ENCODE assay signal across 19 cellular contexts in the genomic region with DNA sequence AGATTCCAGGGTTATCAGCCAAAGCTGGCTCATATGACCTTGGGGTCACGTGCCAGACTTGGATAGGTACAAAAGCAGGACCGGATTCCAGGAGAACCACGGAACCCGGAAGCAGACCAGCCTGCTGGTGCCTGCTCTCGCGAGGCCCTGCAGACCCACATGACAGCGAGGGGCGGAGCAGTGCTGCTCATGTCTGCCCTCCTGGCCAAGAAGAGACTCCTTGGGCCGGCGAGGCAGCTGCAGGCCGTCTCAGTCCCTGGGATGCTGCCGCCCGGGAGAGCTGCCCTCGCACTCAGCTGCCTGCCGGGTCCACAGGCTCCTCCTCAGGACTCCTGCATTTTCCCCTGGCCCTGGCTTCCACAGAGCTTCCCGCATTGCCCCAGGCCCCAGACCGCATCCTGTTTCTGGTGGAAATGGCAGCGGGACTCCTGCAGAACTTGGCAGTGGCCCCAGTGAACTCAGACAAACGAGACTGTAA.
DNase-seq lines count a peak whose midpoint lies in the region; ATAC-seq and TF ChIP-seq lines count a peak whose summit lies in the region.
"Had no signal": no experiment of that assay in that cellular context is flagged by ENCODE, and none has a peak within 500 bp of the region (broad histone marks: within the 10 kb centered on the region; RNA-seq: fewer than 3 reads in every experiment).

No MANE protein-coding gene starts in this region.

- CTCF ChIA-PET in SK-N-SH (lab: Yijun Ruan, JAX): interaction anchor here (0.7 to 1.2 kb wide), 2 partner anchors 35 to 50 kb away, joined by 3 to 4 read pairs; no protein-coding TSS in a partner anchor

- no peaks in the 10 kb centered on the region for H3K36me3 ChIP-seq in SK-N-SH (replicated peaks in 1 of 2; ENCODE audit: control insufficient read depth in 1 of 2, insufficient read depth in 2 of 2, low read length in 1 of 2)
- no peaks in the 10 kb centered on the region for H3K36me3 ChIP-seq in effector memory CD4-positive, alpha-beta T cell (ENCODE audit: control insufficient read depth, insufficient read depth, low read length)
- H3K36me3 ChIP-seq: thyroid gland had no signal

- ATAC-seq in HG03521 (IDR thresholded peaks at IDR 0.05; ENCODE audit: unreplicated experiment) (no peak), HG02642 (IDR thresholded peaks at IDR 0.05; ENCODE audit: poor library complexity, unreplicated experiment) (no peak)
- ATAC-seq: naive thymus-derived CD8-positive, alpha-beta T cell had no signal

- H3K27me3 ChIP-seq in SK-N-SH (ENCODE audit: insufficient read depth): no peaks in the 10 kb centered on the region
- no peaks in the 10 kb centered on the region for H3K27me3 ChIP-seq in effector memory CD4-positive, alpha-beta T cell (replicated peaks; ENCODE audit: control insufficient read depth, insufficient read depth, low read length, poor library complexity, severe bottlenecking)
- H3K27me3 ChIP-seq: thyroid gland had no signal

- H3K9ac ChIP-seq in SK-N-SH: no peak overlapping the region

- H3K4me3 ChIP-seq in SK-N-SH (ENCODE audit: low read depth in 2 of 2, low read length in 1 of 2): no peak overlapping the region; a peak in 1 of 4 replicates
- no peak overlapping the region for H3K4me3 ChIP-seq in effector memory CD4-positive, alpha-beta T cell (ENCODE audit: insufficient read depth, low read depth, low read length, poor library complexity, severe bottlenecking)
- H3K4me3 ChIP-seq: thyroid gland had no signal

- DNase-seq in H4 (ENCODE audit: low spot score) (peak; percentile 97), NCI-H226 (peak; percentile 90), SK-N-SH (peak; percentile 86), iPS-NIHi11 (ENCODE audit: low spot score) (peak; percentile 9), NCI-H510A (lab: John Stamatoyannopoulos, UW) (no peak)
- DNase-seq in effector memory CD4-positive, alpha-beta T cell: no peak
- DNase-seq: activated effector memory CD4-positive, alpha-beta T cell treated with anti-CD3 and anti-CD28 coated beads, Interleukin-2, amount 50 U/mL, for 16 hours; CD4-positive, CD25-positive, alpha-beta regulatory T cell; EL; hypothalamus; midbrain; naive thymus-derived CD8-positive, alpha-beta T cell; NCI-H1105; NCI-H2081 treated with DMSO at 0.1 percent for 48 hours; NCI-H446 treated with DMSO at 0.1 percent for 48 hours; SIG-M5; thyroid gland had no signal

- TF ChIP-seq CTCF in SK-N-SH (IDR thresholded peaks at IDR 0.05): no peak

- 71% methylated on average over 5 of the region's 19 CpGs for WGBS in SK-N-SH (ENCODE audit: low lambda C conversion rate)

- H3K27ac ChIP-seq in SK-N-SH (ENCODE audit: low read depth in 2 of 2, low read length in 1 of 2): peak overlapping the region in 1 of 2 experiments; percentile 98; a peak in 2 of 4 replicates
- no peak overlapping the region for H3K27ac ChIP-seq in effector memory CD4-positive, alpha-beta T cell (ENCODE audit: insufficient read depth, low read length, poor library complexity, severe bottlenecking)
- H3K27ac ChIP-seq: thyroid gland had no signal

- TF ChIP-seq EP300 in SK-N-SH (IDR thresholded peaks at IDR 0.05; ENCODE audit: borderline replicate concordance in 1 of 2, low read depth in 1 of 2, low read length in 1 of 2): peak in 1 of 2 experiments; percentile 62; a peak in 1 of 4 replicates

- H3K9me2 ChIP-seq in SK-N-SH: no peaks in the 10 kb centered on the region

- H3K9me3 ChIP-seq in SK-N-SH: no peaks in the 10 kb centered on the region
- H3K9me3 ChIP-seq in effector memory CD4-positive, alpha-beta T cell (ENCODE audit: control insufficient read depth, low read length): no peaks in the 10 kb centered on the region
- H3K9me3 ChIP-seq: thyroid gland had no signal

- POLR2A ChIA-PET in SK-N-SH (lab: Yijun Ruan, JAX): interaction anchor here (0.9 kb wide), 2 partner anchors 47 to 874 kb away, joined by 3 read pairs; no protein-coding TSS in a partner anchor

- H3K4me2 ChIP-seq in SK-N-SH: no peak overlapping the region

- peaks cover 0 to 21% of the 10 kb centered on the region in 2 experiments; a peak in 1 of 4 replicates for H3K4me1 ChIP-seq in SK-N-SH (ENCODE audit: control insufficient read depth in 1 of 2, insufficient read depth in 2 of 2, low read depth in 1 of 2, low read length in 1 of 2)
- H3K4me1 ChIP-seq in effector memory CD4-positive, alpha-beta T cell (ENCODE audit: control insufficient read depth, insufficient read depth, low read length, poor library complexity, severe bottlenecking): no peaks in the 10 kb centered on the region
- H3K4me1 ChIP-seq: thyroid gland had no signal

- H4K20me1 ChIP-seq in SK-N-SH (ENCODE audit: insufficient read depth): no peaks in the 10 kb centered on the region

- peak overlapping the region; percentile 60; the same call in 1 of the 2 replicates for H2AFZ ChIP-seq in SK-N-SH (ENCODE audit: low read depth)

- H3K79me2 ChIP-seq in SK-N-SH (ENCODE audit: insufficient read depth): no peaks in the 10 kb centered on the region

- no peaks in the 10 kb centered on the region for H3F3A ChIP-seq in SK-N-SH (replicated peaks; ENCODE audit: insufficient read depth)

- peak; percentile 39 for TF ChIP-seq RAD21 in SK-N-SH (IDR thresholded peaks at IDR 0.05; ENCODE audit: low read length)

TF ChIP-seq in SK-N-SH, 30 proteins besides CTCF, POLR2A, EP300 and RAD21:
- TF ChIP-seq YY1 (IDR thresholded peaks at IDR 0.05; ENCODE audit: low read depth): no peak
- TF ChIP-seq CHD2 (IDR thresholded peaks at IDR 0.05; ENCODE audit: low read length, partially characterized antibody): peak; percentile 66
- TF ChIP-seq, protein P1, sequence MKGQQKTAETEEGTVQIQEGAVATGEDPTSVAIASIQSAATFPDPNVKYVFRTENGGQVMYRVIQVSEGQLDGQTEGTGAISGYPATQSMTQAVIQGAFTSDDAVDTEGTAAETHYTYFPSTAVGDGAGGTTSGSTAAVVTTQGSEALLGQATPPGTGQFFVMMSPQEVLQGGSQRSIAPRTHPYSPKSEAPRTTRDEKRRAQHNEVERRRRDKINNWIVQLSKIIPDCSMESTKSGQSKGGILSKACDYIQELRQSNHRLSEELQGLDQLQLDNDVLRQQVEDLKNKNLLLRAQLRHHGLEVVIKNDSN (IDR thresholded peaks at IDR 0.05; ENCODE audit: borderline replicate concordance, low read depth): peak; percentile 52; the same call in 1 of the 2 replicates
- peak; percentile 52 for TF ChIP-seq GATA2 (CRISPR knock-in tag; IDR thresholded peaks at IDR 0.05)
- peak; percentile 83; the same call in 1 of the 2 replicates for TF ChIP-seq FOXJ3 (CRISPR knock-in tag; IDR thresholded peaks at IDR 0.05)
- no peak for TF ChIP-seq RFX5 (IDR thresholded peaks at IDR 0.05; ENCODE audit: low read length)
- peak; percentile 47; the same call in 1 of the 2 replicates for TF ChIP-seq RCOR1 (IDR thresholded peaks at IDR 0.05; ENCODE audit: low read length)

Comparison
In these comparisons a context has a peak if more than half of its experiments do, and no peak if none do; other contexts are left out.
1. DNase-seq: peak in H4 (single experiment), NCI-H226 (single experiment), SK-N-SH (single experiment) and iPS-NIHi11 (single experiment); none in effector memory CD4-positive, alpha-beta T cell (0 of 3) and NCI-H510A (single experiment).